ENCODE assay signal across 17 cellular contexts in genomic region chr13:91355099-91355825, GRCh38. TPM values are rescaled to one million over a fixed set of nuclear protein-coding genes. Genes with fewer than 3 reads are reported as not detected.
A peak's percentile ranks its signal among the peaks of the same experiment; 100 is the strongest.
DNase-seq lines count a peak whose midpoint lies in the region; ATAC-seq, FAIRE-seq and TF ChIP-seq lines count a peak whose summit lies in the region.
"Had no signal": no experiment of that assay in that cellular context is flagged by ENCODE, and none has a peak within 500 bp of the region (broad histone marks: within the 10 kb centered on the region; RNA-seq: fewer than 3 reads in every experiment).

No MANE protein-coding gene starts in this region.

- DNase-seq in GM12891 (ENCODE audit: insufficient read length, low spot score) (no peak), GM23338 (ENCODE audit: low spot score) (no peak), OCI-LY7 (ENCODE audit: low spot score) (peak; percentile 47), DMS79 treated with DMSO at 0.1 percent for 48 hours (lab: John Stamatoyannopoulos, UW) (no peak), OCI-M2 (lab: John Stamatoyannopoulos, UW; ENCODE audit: unreplicated experiment) (no peak)
- DNase-seq: CD8-positive, alpha-beta T cell; GF-D8; NCI-H1436; NCI-H2081 treated with DMSO at 0.1 percent for 48 hours; NCI-H226; NCI-H526; NK-92 treated with Interleukin-12 subunit alpha and Interleukin-12 subunit beta, amount 100 ng/mL, for 24 hours had no signal

- POLR2A ChIA-PET in OCI-LY7 (lab: Charles Lee), result interaction anchor here (1.0 to 5.1 kb wide), 3 partner anchors 9 to 53 kb away, joined by 3 to 27 read pairs (median 3); no protein-coding TSS in a partner anchor

- H2AFZ ChIP-seq in GM23338 (no peak overlapping the region), OCI-LY7 (ENCODE audit: low read length) (no peak overlapping the region)

- intact Hi-C loops in OCI-LY7 (cut with micrococcal nuclease; ENCODE audit: unreplicated experiment), result no loop called here

- TF ChIP-seq CTCF in GM23338 (conservative IDR thresholded peaks at IDR 0.05; ENCODE audit: low read depth in 2 of 2) (no peak), OCI-LY7 (conservative IDR thresholded peaks at IDR 0.05; ENCODE audit: low read length) (no peak)

- H3K9me2 ChIP-seq in GM23338 (ENCODE audit: insufficient read depth), result no peaks in the 10 kb centered on the region
- H3K9me2 ChIP-seq in OCI-LY7 (ENCODE audit: insufficient read depth, low read length), result no peaks in the 10 kb centered on the region

- no peak overlapping the region for H3K4me3 Mint-ChIP-seq in GM23338
- H3K4me3 Mint-ChIP-seq: CD8-positive, alpha-beta T cell had no signal

- peaks cover 66% of the 10 kb centered on the region for H3K36me3 ChIP-seq in GM23338 (ENCODE audit: insufficient read depth)
- H3K36me3 ChIP-seq in OCI-LY7 (ENCODE audit: insufficient read depth, low read length), result peaks cover 100% of the 10 kb centered on the region
- peaks cover 47% of the 10 kb centered on the region for H3K36me3 ChIP-seq in ectodermal cell (ENCODE audit: control insufficient read depth, insufficient read depth, low read length)

- peak overlapping the region; percentile 2; the same call in 1 of the 2 replicates for H3K27ac ChIP-seq in GM23338 (ENCODE audit: low read depth)
- no peak overlapping the region for H3K27ac ChIP-seq in OCI-LY7 (ENCODE audit: low read depth, low read length, poor library complexity, severe bottlenecking)
- peak overlapping the region; percentile 45 for H3K27ac ChIP-seq in ectodermal cell (ENCODE audit: insufficient read depth, low read depth, low read length, poor library complexity, severe bottlenecking)

- H3F3A ChIP-seq in GM23338 (replicated peaks; ENCODE audit: low read depth), result peaks cover 42% of the 10 kb centered on the region

- WGBS in ectodermal cell, 2 experiments, result 94 to 99% methylated on average over 5 to 6 of the region's 6 CpGs

- H3K27me3 ChIP-seq in GM23338 (ENCODE audit: insufficient read depth), result no peaks in the 10 kb centered on the region
- no peaks in the 10 kb centered on the region for H3K27me3 ChIP-seq in ectodermal cell (ENCODE audit: control insufficient read depth, insufficient read depth, low read length, poor library complexity, severe bottlenecking)

- ATAC-seq in GM23338, result no peak
- no peak for ATAC-seq in GM19467 (IDR thresholded peaks at IDR 0.05; ENCODE audit: unreplicated experiment)
- ATAC-seq: CD8-positive, alpha-beta T cell; HCT116; SK-N-SH treated with all-trans-retinoic acid at 6 μM for 48 hours had no signal

- no peak overlapping the region for H3K4me3 ChIP-seq in GM23338
- H3K4me3 ChIP-seq in OCI-LY7 (ENCODE audit: low read depth, low read length, poor library complexity, severe bottlenecking), result no peak overlapping the region
- no peak overlapping the region for H3K4me3 ChIP-seq in ectodermal cell (ENCODE audit: insufficient read depth, low read depth, low read length)

- H3K4me1 Mint-ChIP-seq in GM23338, result peaks cover 40% of the 10 kb centered on the region

- H3K4me2 ChIP-seq in GM23338 (no peak overlapping the region), OCI-LY7 (ENCODE audit: low read length) (no peak overlapping the region)

- H3K4me1 ChIP-seq in GM23338 (ENCODE audit: insufficient read depth) (peaks cover 15% of the 10 kb centered on the region), OCI-LY7 (ENCODE audit: insufficient read depth, low read length, poor library complexity, severe bottlenecking) (peaks cover 82% of the 10 kb centered on the region), ectodermal cell (ENCODE audit: control insufficient read depth, insufficient read depth, low read length) (peaks cover 20% of the 10 kb centered on the region)

- H3K27me3 Mint-ChIP-seq in GM23338 (ENCODE audit: insufficient read depth, low read depth, poor library complexity), result peaks cover 11% of the 10 kb centered on the region

- peak; percentile 75 for TF ChIP-seq POLR2A in GM12891 (IDR thresholded peaks at IDR 0.05; ENCODE audit: low read depth, low read length)

- H4K20me1 ChIP-seq in GM23338 (replicated peaks; ENCODE audit: insufficient read depth) (peaks cover 70% of the 10 kb centered on the region), OCI-LY7 (ENCODE audit: insufficient read depth, low read length) (peaks cover 97% of the 10 kb centered on the region)

- no peak overlapping the region for H3K27ac Mint-ChIP-seq in GM23338

- no peak for FAIRE-seq in GM12891 (lab: Jason Lieb, UNC)

- CTCF ChIA-PET in OCI-LY7 (lab: Charles Lee; ENCODE audit: unreplicated experiment), result no interaction called here

- H3K79me2 ChIP-seq in GM23338 (replicated peaks; ENCODE audit: insufficient read depth) (peaks cover 40% of the 10 kb centered on the region), OCI-LY7 (ENCODE audit: insufficient read depth, low read depth, low read length) (peaks cover 68% of the 10 kb centered on the region)

- peaks cover 79% of the 10 kb centered on the region for H3K36me3 Mint-ChIP-seq in GM23338 (ENCODE audit: low read depth)

- no peaks in the 10 kb centered on the region for H3K9me3 ChIP-seq in OCI-LY7 (ENCODE audit: low read length)
- no peaks in the 10 kb centered on the region for H3K9me3 ChIP-seq in ectodermal cell (ENCODE audit: control insufficient read depth, low read length)

- no TSS peak for BruUV-seq in OCI-LY7 (replicated peaks; lab: Mats Ljungman, UMichigan)

- no peaks in the 10 kb centered on the region for H3K9me3 Mint-ChIP-seq in GM23338
- H3K9me3 Mint-ChIP-seq: CD8-positive, alpha-beta T cell had no signal

TF ChIP-seq in GM12891, 5 proteins besides CTCF, POLR2A, EP300 and RAD21:
- TF ChIP-seq PAX5 (IDR thresholded peaks at IDR 0.05; ENCODE audit: insufficient read depth, low read length, severe bottlenecking) (no peak), POLR2AphosphoS5 (IDR thresholded peaks at IDR 0.05; ENCODE audit: low read depth, low read length) (peak; percentile 68; the same call in 1 of the 2 replicates), SPI1 (IDR thresholded peaks at IDR 0.05; ENCODE audit: low read depth, low read length) (no peak)
TF ChIP-seq in GM12891: peak in this region for 1.

TF ChIP-seq in GM23338, 12 proteins besides CTCF, POLR2A, EP300 and RAD21 (continues in another document):
- TF ChIP-seq ZNF331 (CRISPR knock-in tag; IDR thresholded peaks at IDR 0.05; ENCODE audit: low read depth) (no peak), EZH2phosphoT487 (IDR thresholded peaks at IDR 0.05; ENCODE audit: unreplicated experiment) (no peak)

RNA-seq across cellular contexts. Expression of gene MIR17HG, which starts 7.8 kb away (rescaled TPM):
- polyA plus RNA-seq in GM12891 (2012; ENCODE audit: low read depth, missing spikeins), result 2.8 TPM
- 44.8 and 46.0 TPM in 2 replicates for total RNA-seq in GM23338 (2014; rRNA removed; shearing (Covaris generic))
- polyA plus RNA-seq in GM23338 (2016; fragmentation: Nextera tagmentation; extraction: Ambion mirVana), result 9.1 and 14.8 TPM in 2 replicates
- 175 and 242 TPM in 2 replicates for total RNA-seq in OCI-LY7 (2014; rRNA removed; shearing (Covaris generic))
- 199 and 229 TPM in 2 replicates for total RNA-seq in OCI-LY7 (2022)
- polyA plus RNA-seq in ectodermal cell (2013, experiment 1 of 4), result 26.9 TPM
- polyA plus RNA-seq in ectodermal cell (2013, experiment 2 of 4), result 44.7 TPM
- polyA plus RNA-seq in ectodermal cell (2013, experiment 3 of 4), result 38.1 TPM
- 30.8 TPM for polyA plus RNA-seq in ectodermal cell (2013, experiment 4 of 4)

RNA-seq across cellular contexts. Expression of gene GPC5, which starts 43.2 kb away (rescaled TPM):
- 3.6 TPM for polyA plus RNA-seq in GM12891 (2012; ENCODE audit: low read depth, missing spikeins)
- total RNA-seq in GM23338 (2014; rRNA removed; shearing (Covaris generic)), result 1.1 and 1.2 TPM in 2 replicates
- polyA plus RNA-seq in GM23338 (2016; fragmentation: Nextera tagmentation; extraction: Ambion mirVana), result 0.78 and 0.95 TPM in 2 replicates
- 1.7 and 2.4 TPM in 2 replicates for total RNA-seq in OCI-LY7 (2014; rRNA removed; shearing (Covaris generic))
- not detected in 2 replicates for total RNA-seq in OCI-LY7 (2022)
- 0.83 TPM for polyA plus RNA-seq in ectodermal cell (2013, experiment 1 of 4)
- polyA plus RNA-seq in ectodermal cell (2013, experiment 2 of 4), result 0.68 TPM
- polyA plus RNA-seq in ectodermal cell (2013, experiment 3 of 4), result 0.75 TPM
- polyA plus RNA-seq in ectodermal cell (2013, experiment 4 of 4), result 0.89 TPM
- polyA plus RNA-seq: BJ had no signal
